ENCODE assay signal across 8 cellular contexts in genomic region chr12:26884765-26885576, GRCh38. TPM values are rescaled to one million over a fixed set of nuclear protein-coding genes. Genes with fewer than 3 reads are reported as not detected.
DNase-seq lines count a peak whose midpoint lies in the region; ATAC-seq and TF ChIP-seq lines count a peak whose summit lies in the region.

No MANE protein-coding gene starts in this region.

- H3K4me3 Mint-ChIP-seq in IgD-negative memory B cell: peak overlapping the region in 3 of 4 donors; percentile 23 to 82 (median 59)

- DNase-seq in COLO829 (ENCODE audit: low spot score): peak; percentile 70
- DNase-seq in activated CD8-positive, alpha-beta memory T cell treated with anti-CD3 and anti-CD28 coated beads, Interleukin-2, amount 50 U/mL, for 4 hours: peak; percentile 81
- DNase-seq in epithelial cell of esophagus (ENCODE audit: low read depth): peak; percentile 93
- peak; percentile 86 for DNase-seq in myocyte (ENCODE audit: low read depth)
- peak; percentile 63 to 75 for DNase-seq in stimulated activated CD8-positive, alpha-beta memory T cell treated with anti-CD3 and anti-CD28 coated beads, Interleukin-7, amount 100 ng/mL, for 1 hour (ENCODE audit: low read depth in 2 of 2)

- peak overlapping the region; percentile 39 for H3K4me3 ChIP-seq in OCI-LY1 (ENCODE audit: low read depth, low read length, poor library complexity, severe bottlenecking)
- H3K4me3 ChIP-seq in epithelial cell of esophagus (ENCODE audit: low read length): no peak overlapping the region

- peaks cover 0 to 4% (median 4%) of the 10 kb centered on the region in 3 donors for H3K4me1 Mint-ChIP-seq in IgD-negative memory B cell

- no peaks in the 10 kb centered on the region for H3K27me3 ChIP-seq in OCI-LY1 (ENCODE audit: insufficient read depth, low read length)

- peaks cover 3% of the 10 kb centered on the region for H3K27me3 Mint-ChIP-seq in IgD-negative memory B cell

- H3K36me3 Mint-ChIP-seq in IgD-negative memory B cell: no peaks in the 10 kb centered on the region

- no peak overlapping the region for H2AFZ ChIP-seq in OCI-LY1 (ENCODE audit: low read length)

- H3K4me1 ChIP-seq in OCI-LY1 (ENCODE audit: insufficient read depth, low read length, severe bottlenecking): peaks cover 4% of the 10 kb centered on the region

- H3K9me3 Mint-ChIP-seq in IgD-negative memory B cell: peaks cover 2 to 3% (median 3%) of the 10 kb centered on the region in 3 donors

- ATAC-seq in GM21367 (IDR thresholded peaks at IDR 0.05; ENCODE audit: unreplicated experiment): peak; percentile 75

- no peak overlapping the region for H3K27ac ChIP-seq in OCI-LY1 (ENCODE audit: low read depth, low read length, poor library complexity, severe bottlenecking)

- H3K4me2 ChIP-seq in OCI-LY1 (ENCODE audit: low read length): peak overlapping the region; percentile 66

- peak; percentile 92 for TF ChIP-seq CTCF in OCI-LY1 (IDR thresholded peaks at IDR 0.05; ENCODE audit: low read length)
- peak; percentile 98 for TF ChIP-seq CTCF in epithelial cell of esophagus (IDR thresholded peaks at IDR 0.05; ENCODE audit: insufficient read depth, low read depth, low read length, missing control alignments)

- no peak overlapping the region; the same call in 1 of the 2 replicates for H3K9ac ChIP-seq in OCI-LY1 (ENCODE audit: low read length)

- H3K79me2 ChIP-seq in OCI-LY1 (ENCODE audit: insufficient read depth, low read length): no peaks in the 10 kb centered on the region

- H3K27ac Mint-ChIP-seq in IgD-negative memory B cell: no peak overlapping the region

- peaks cover 9% of the 10 kb centered on the region; the same call in 1 of the 2 replicates for H3K9me3 ChIP-seq in OCI-LY1 (ENCODE audit: low read length)

- no peaks in the 10 kb centered on the region for H3F3A ChIP-seq in OCI-LY1 (ENCODE audit: insufficient read depth, low read length)

- no peaks in the 10 kb centered on the region for H4K20me1 ChIP-seq in OCI-LY1 (ENCODE audit: insufficient read depth, low read length)

- no peaks in the 10 kb centered on the region for H3K9me2 ChIP-seq in OCI-LY1 (ENCODE audit: low read depth, low read length)

- no peaks in the 10 kb centered on the region for H3K36me3 ChIP-seq in OCI-LY1 (ENCODE audit: insufficient read depth, low read length)

RNA-seq across cellular contexts. Expression of gene ITPR2, which starts 52.0 kb away (rescaled TPM):
- polyA plus RNA-seq in IgD-negative memory B cell: 27.5 TPM
- 5.8 and 8.9 TPM in 2 replicates for total RNA-seq in myocyte
- 1.9 TPM for polyA plus RNA-seq in myocyte (2012)

RNA-seq across cellular contexts. Expression of gene INTS13, which starts 52.8 kb away (rescaled TPM):
- polyA plus RNA-seq in IgD-negative memory B cell: 14.6 TPM
- 51.1 and 70.4 TPM in 2 replicates for total RNA-seq in myocyte
- 12.2 TPM for polyA plus RNA-seq in myocyte (2012)

RNA-seq across cellular contexts. Expression of gene FGFR1OP2, which starts 53.3 kb away (rescaled TPM):
- 66.2 TPM for polyA plus RNA-seq in IgD-negative memory B cell
- total RNA-seq in myocyte: 55.0 and 62.0 TPM in 2 replicates
- 24.6 TPM for polyA plus RNA-seq in myocyte (2012)
